30 cellular contexts compared by ENCODE assay signal in the genomic region with DNA sequence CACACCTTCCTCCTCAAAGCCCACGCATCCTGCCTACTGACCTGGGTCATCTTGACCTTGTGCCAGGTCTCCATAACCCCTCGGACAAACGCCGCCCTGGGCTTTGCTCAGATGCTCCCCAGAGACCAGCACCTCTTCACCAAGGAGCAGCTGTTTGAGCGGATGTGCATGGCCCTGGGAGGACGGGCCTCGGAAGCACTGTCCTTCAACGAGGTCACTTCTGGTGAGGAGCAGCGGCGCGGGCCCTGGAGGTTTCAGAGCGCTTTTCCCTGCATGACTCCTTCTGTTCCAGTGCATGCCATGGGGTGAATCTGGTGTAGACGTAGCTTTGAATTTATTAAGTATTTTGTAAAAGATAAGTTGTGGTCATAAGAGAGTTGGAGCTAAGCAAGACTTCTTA. TPM values are rescaled to one million over a fixed set of nuclear protein-coding genes. Genes with fewer than 3 reads are reported as not detected.
"Had no signal": no experiment of that assay in that cellular context is flagged by ENCODE, and none has a peak within 500 bp of the region (broad histone marks: within the 10 kb centered on the region; RNA-seq: fewer than 3 reads in every experiment).

No MANE protein-coding gene starts in this region.

- H3K9me3 Mint-ChIP-seq: activated B cell treated with CpG ODN at 0.5 μM for 24 hours; activated CD8-positive, alpha-beta T cell treated with anti-CD3 and anti-CD28 coated beads for 36 hours; activated T-cell treated with anti-CD3 and anti-CD28 coated beads, Interleukin-2, amount 50 U/mL, for 4 hours; activated T-helper 17 cell treated with anti-CD3 and anti-CD28 coated beads, Interleukin-2, amount 50 U/mL, for 72 hours; central memory CD8-positive, alpha-beta T cell; T-helper 2 cell treated with Interferon-gamma antibody and Interleukin-4, amounts not matched to agents 5 μg/mL and 100 μg/mL, for 36 hours had no signal

- H3K4me1 Mint-ChIP-seq: activated T-helper 17 cell treated with anti-CD3 and anti-CD28 coated beads, Interleukin-2, amount 50 U/mL, for 72 hours had no signal

- H3K4me3 Mint-ChIP-seq: activated B cell treated with CpG ODN at 0.5 μM for 24 hours; activated CD8-positive, alpha-beta T cell treated with anti-CD3 and anti-CD28 coated beads for 36 hours; activated naive CD8-positive, alpha-beta T cell; activated T-cell treated with anti-CD3 and anti-CD28 coated beads, Interleukin-2, amount 50 U/mL, for 4 hours; activated T-helper 17 cell treated with anti-CD3 and anti-CD28 coated beads, Interleukin-2, amount 50 U/mL, for 72 hours; central memory CD8-positive, alpha-beta T cell; T-helper 17 cell; T-helper 2 cell treated with Interferon-gamma antibody and Interleukin-4, amounts not matched to agents 5 μg/mL and 100 μg/mL, for 36 hours had no signal

- ATAC-seq: activated CD4-positive, CD25-positive, alpha-beta regulatory T cell treated with anti-CD3 and anti-CD28 coated beads, Interleukin-2, amount 50 U/mL, for 24 hours; activated CD8-positive, alpha-beta T cell treated with anti-CD3 and anti-CD28 coated beads for 36 hours; activated T-cell treated with anti-CD3 and anti-CD28 coated beads, Interleukin-2, amount 50 U/mL, for 4 hours; activated T-helper 17 cell treated with anti-CD3 and anti-CD28 coated beads, Interleukin-2, amount 50 U/mL, for 72 hours; foreskin keratinocyte; gastrocnemius medialis; T-helper 17 cell had no signal

- H3K27me3 Mint-ChIP-seq: activated B cell treated with CpG ODN at 0.5 μM for 24 hours; activated CD8-positive, alpha-beta T cell treated with anti-CD3 and anti-CD28 coated beads for 36 hours; activated naive CD8-positive, alpha-beta T cell; activated T-helper 17 cell treated with anti-CD3 and anti-CD28 coated beads, Interleukin-2, amount 50 U/mL, for 72 hours; central memory CD8-positive, alpha-beta T cell; T-helper 17 cell had no signal

- H3K27ac Mint-ChIP-seq: activated B cell treated with CpG ODN at 0.5 μM for 24 hours; activated CD8-positive, alpha-beta T cell treated with anti-CD3 and anti-CD28 coated beads for 36 hours; activated naive CD8-positive, alpha-beta T cell; activated T-helper 17 cell treated with anti-CD3 and anti-CD28 coated beads, Interleukin-2, amount 50 U/mL, for 72 hours; T-helper 17 cell; T-helper 2 cell treated with Interferon-gamma antibody and Interleukin-4, amounts not matched to agents 5 μg/mL and 100 μg/mL, for 36 hours had no signal

- DNase-seq: activated B cell treated with CpG ODN at 0.5 μM for 24 hours; activated CD4-positive, alpha-beta T cell treated with anti-CD3 and anti-CD28 coated beads for 48 hours; activated CD4-positive, alpha-beta T cell treated with anti-CD3 and anti-CD28 coated beads, Interleukin-2, amount 50 U/mL, for 1 hour; activated CD4-positive, alpha-beta T cell treated with anti-CD3 and anti-CD28 coated beads, Interleukin-2, amount 50 U/mL, for 48 hours; activated CD8-positive, alpha-beta memory T cell treated with anti-CD3 and anti-CD28 coated beads for 24 hours; activated CD8-positive, alpha-beta T cell treated with anti-CD3 and anti-CD28 coated beads for 36 hours; activated effector memory CD4-positive, alpha-beta T cell treated with Interleukin-2 at 50 U/mL for 16 hours; activated gamma-delta T cell treated with Interleukin-2 at 50 U/mL for 16 hours; activated naive CD4-positive, alpha-beta T cell treated with anti-CD3 and anti-CD28 coated beads, Interleukin-2, amount 50 U/mL, for 16 hours; activated naive CD4-positive, alpha-beta T cell treated with Interleukin-2 at 50 U/mL for 16 hours; activated T-cell treated with anti-CD3 and anti-CD28 coated beads, Interleukin-2, amount 50 U/mL, for 4 hours; amniotic stem cell; anterior cingulate cortex; brain microvascular endothelial cell; cortex of kidney; dermis blood vessel endothelial cell; effector CD8-positive, alpha-beta T cell; erythroblast; foreskin keratinocyte; gastrocnemius medialis; T-helper 1 cell; T-helper 17 cell; T1000; WERI-Rb-1 had no signal

RNA-seq across cellular contexts. Expression of gene CPNE7, which starts 22.6 kb away (rescaled TPM):
- total RNA-seq: cardiac septum, gastrocnemius medialis had no signal
